In the genomic region with DNA sequence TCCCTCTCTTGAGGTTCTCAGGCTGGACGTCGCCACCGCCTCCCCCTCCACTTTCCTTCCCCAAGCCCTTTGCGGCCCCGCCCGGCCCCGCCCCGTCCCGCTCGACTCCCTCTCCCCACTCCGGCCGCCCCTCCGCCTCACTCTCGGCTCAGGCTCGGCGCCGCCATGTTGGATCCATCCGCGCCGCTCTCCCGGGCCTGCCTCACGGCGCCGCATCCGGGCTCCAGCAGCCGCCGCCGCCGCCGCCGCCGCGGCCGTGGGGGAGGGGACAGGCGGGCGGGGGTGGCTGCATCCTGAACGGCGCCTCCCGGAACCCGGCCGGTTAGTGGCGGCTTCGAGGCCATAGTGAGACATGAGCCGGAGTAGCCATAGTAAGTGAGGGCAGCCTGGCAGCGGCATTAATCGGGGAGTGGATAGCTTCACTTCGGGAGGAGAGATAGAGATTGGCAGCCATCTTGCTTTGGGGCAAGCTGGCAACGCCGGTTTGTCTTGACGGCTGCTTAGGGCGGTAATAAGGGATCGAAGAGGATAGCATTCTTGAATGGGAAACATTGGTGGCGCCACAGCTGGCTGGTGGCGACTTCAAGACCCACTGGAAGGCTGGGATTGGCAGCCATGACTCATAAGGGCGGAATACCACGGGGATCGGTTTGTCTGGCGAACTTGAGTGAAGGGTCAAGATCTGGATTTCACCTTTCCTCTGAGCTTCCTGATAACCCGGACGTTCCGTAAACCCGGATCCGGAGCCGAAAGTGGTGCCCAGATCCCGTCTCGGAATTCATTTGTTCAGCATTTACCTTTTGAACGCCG, we compare ENCODE assay signal across 1 cellular context.
TF ChIP-seq lines count a peak whose summit lies in the region.

A gene with protein sequence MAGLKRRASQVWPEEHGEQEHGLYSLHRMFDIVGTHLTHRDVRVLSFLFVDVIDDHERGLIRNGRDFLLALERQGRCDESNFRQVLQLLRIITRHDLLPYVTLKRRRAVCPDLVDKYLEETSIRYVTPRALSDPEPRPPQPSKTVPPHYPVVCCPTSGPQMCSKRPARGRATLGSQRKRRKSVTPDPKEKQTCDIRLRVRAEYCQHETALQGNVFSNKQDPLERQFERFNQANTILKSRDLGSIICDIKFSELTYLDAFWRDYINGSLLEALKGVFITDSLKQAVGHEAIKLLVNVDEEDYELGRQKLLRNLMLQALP (minus strand): TSS at position 258 of the 810 bp plus-strand sequence. CDS start 8,205 bp downstream, outside the sequence.

TF ChIP-seq in HEK293, 187 proteins besides CTCF, POLR2A, EP300 and RAD21 (continued from another document and continues in another):
- TF ChIP-seq, protein P1, sequence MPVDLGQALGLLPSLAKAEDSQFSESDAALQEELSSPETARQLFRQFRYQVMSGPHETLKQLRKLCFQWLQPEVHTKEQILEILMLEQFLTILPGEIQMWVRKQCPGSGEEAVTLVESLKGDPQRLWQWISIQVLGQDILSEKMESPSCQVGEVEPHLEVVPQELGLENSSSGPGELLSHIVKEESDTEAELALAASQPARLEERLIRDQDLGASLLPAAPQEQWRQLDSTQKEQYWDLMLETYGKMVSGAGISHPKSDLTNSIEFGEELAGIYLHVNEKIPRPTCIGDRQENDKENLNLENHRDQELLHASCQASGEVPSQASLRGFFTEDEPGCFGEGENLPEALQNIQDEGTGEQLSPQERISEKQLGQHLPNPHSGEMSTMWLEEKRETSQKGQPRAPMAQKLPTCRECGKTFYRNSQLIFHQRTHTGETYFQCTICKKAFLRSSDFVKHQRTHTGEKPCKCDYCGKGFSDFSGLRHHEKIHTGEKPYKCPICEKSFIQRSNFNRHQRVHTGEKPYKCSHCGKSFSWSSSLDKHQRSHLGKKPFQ (tag by site-specific recombination; IDR thresholded peaks at IDR 0.05): no peak
- no peak for TF ChIP-seq ZNF221 (tag by site-specific recombination; IDR thresholded peaks at IDR 0.05; ENCODE audit: borderline replicate concordance)
- peak; percentile 21; the same call in 1 of the 2 replicates for TF ChIP-seq ZNF629 (tag by site-specific recombination; IDR thresholded peaks at IDR 0.05)
- TF ChIP-seq ZNF555 (tag by site-specific recombination; conservative IDR thresholded peaks at IDR 0.05): no peak
- TF ChIP-seq ZNF560 (tag by site-specific recombination; IDR thresholded peaks at IDR 0.05; ENCODE audit: borderline replicate concordance): no peak
- no peak for TF ChIP-seq ZNF558 (tag by site-specific recombination; IDR thresholded peaks at IDR 0.05)
- TF ChIP-seq KLF8 (tag by site-specific recombination; IDR thresholded peaks at IDR 0.05): peak; percentile 54
- TF ChIP-seq ZNF561 (tag by site-specific recombination; IDR thresholded peaks at IDR 0.05; ENCODE audit: borderline replicate concordance): peak; percentile 72; the same call in 1 of the 2 replicates
- no peak for TF ChIP-seq ZNF2 (tag by site-specific recombination; IDR thresholded peaks at IDR 0.05)
- TF ChIP-seq KLF17 (tag by site-specific recombination; IDR thresholded peaks at IDR 0.05): 0 out of 2 replicates have a peak, but pooled peaks have one; percentile 3
- TF ChIP-seq ZNF416 (tag by site-specific recombination; IDR thresholded peaks at IDR 0.05): no peak
- peak; percentile 94 for TF ChIP-seq IKZF3 (tag by site-specific recombination; IDR thresholded peaks at IDR 0.05)
- peak; percentile 46; the same call in 1 of the 2 replicates for TF ChIP-seq ZNF10 (tag by site-specific recombination; IDR thresholded peaks at IDR 0.05)
- TF ChIP-seq YY2 (tag by site-specific recombination; IDR thresholded peaks at IDR 0.05): peak; percentile 97
- no peak for TF ChIP-seq ZNF19 (tag by site-specific recombination; IDR thresholded peaks at IDR 0.05; ENCODE audit: low read depth)
- TF ChIP-seq, protein P2, sequence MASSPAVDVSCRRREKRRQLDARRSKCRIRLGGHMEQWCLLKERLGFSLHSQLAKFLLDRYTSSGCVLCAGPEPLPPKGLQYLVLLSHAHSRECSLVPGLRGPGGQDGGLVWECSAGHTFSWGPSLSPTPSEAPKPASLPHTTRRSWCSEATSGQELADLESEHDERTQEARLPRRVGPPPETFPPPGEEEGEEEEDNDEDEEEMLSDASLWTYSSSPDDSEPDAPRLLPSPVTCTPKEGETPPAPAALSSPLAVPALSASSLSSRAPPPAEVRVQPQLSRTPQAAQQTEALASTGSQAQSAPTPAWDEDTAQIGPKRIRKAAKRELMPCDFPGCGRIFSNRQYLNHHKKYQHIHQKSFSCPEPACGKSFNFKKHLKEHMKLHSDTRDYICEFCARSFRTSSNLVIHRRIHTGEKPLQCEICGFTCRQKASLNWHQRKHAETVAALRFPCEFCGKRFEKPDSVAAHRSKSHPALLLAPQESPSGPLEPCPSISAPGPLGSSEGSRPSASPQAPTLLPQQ (tag by site-specific recombination; IDR thresholded peaks at IDR 0.05): peak; percentile 61; the same call in 1 of the 2 replicates
- TF ChIP-seq ZNF791 (tag by site-specific recombination; IDR thresholded peaks at IDR 0.05): no peak
- peak; percentile 53; the same call in 1 of the 2 replicates for TF ChIP-seq ZNF596 (tag by site-specific recombination; IDR thresholded peaks at IDR 0.05)
- TF ChIP-seq, protein P3, sequence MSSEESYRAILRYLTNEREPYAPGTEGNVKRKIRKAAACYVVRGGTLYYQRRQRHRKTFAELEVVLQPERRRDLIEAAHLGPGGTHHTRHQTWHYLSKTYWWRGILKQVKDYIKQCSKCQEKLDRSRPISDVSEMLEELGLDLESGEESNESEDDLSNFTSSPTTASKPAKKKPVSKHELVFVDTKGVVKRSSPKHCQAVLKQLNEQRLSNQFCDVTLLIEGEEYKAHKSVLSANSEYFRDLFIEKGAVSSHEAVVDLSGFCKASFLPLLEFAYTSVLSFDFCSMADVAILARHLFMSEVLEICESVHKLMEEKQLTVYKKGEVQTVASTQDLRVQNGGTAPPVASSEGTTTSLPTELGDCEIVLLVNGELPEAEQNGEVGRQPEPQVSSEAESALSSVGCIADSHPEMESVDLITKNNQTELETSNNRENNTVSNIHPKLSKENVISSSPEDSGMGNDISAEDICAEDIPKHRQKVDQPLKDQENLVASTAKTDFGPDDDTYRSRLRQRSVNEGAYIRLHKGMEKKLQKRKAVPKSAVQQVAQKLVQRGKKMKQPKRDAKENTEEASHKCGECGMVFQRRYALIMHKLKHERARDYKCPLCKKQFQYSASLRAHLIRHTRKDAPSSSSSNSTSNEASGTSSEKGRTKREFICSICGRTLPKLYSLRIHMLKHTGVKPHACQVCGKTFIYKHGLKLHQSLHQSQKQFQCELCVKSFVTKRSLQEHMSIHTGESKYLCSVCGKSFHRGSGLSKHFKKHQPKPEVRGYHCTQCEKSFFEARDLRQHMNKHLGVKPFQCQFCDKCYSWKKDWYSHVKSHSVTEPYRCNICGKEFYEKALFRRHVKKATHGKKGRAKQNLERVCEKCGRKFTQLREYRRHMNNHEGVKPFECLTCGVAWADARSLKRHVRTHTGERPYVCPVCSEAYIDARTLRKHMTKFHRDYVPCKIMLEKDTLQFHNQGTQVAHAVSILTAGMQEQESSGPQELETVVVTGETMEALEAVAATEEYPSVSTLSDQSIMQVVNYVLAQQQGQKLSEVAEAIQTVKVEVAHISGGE (tag by site-specific recombination; conservative IDR thresholded peaks at IDR 0.05; ENCODE audit: low read depth): peak; percentile 97
- peak; percentile 88 for TF ChIP-seq ZNF600 (tag by site-specific recombination; IDR thresholded peaks at IDR 0.05)
- peak; percentile 89 for TF ChIP-seq ZNF335 (tag by site-specific recombination; conservative IDR thresholded peaks at IDR 0.05)
- no peak for TF ChIP-seq TCF7L2 (IDR thresholded peaks at IDR 0.05; ENCODE audit: borderline replicate concordance, low read depth, low read length)
- TF ChIP-seq SP2 (tag by site-specific recombination; IDR thresholded peaks at IDR 0.05): peak; percentile 75
- TF ChIP-seq SP3 (tag by site-specific recombination; IDR thresholded peaks at IDR 0.05): peak; percentile 89
- peak; percentile 35; the same call in 1 of the 2 replicates for TF ChIP-seq INSM2 (tag by site-specific recombination; IDR thresholded peaks at IDR 0.05)
- TF ChIP-seq ATF2 (tag by site-specific recombination; IDR thresholded peaks at IDR 0.05; ENCODE audit: low read depth): no peak
- no peak for TF ChIP-seq ZNF223 (tag by site-specific recombination; IDR thresholded peaks at IDR 0.05)
- no peak for TF ChIP-seq ZNF548 (tag by site-specific recombination; IDR thresholded peaks at IDR 0.05)
- 0 out of 2 replicates have a peak, but pooled peaks have one; percentile 53 for TF ChIP-seq SP7 (tag by site-specific recombination; IDR thresholded peaks at IDR 0.05)
- TF ChIP-seq ZNF76 (tag by site-specific recombination; IDR thresholded peaks at IDR 0.05; ENCODE audit: borderline replicate concordance, low read depth): peak; percentile 94
- TF ChIP-seq ZNF184 (tag by site-specific recombination; IDR thresholded peaks at IDR 0.05): 0 out of 2 replicates have a peak, but pooled peaks have one; percentile 22
- no peak for TF ChIP-seq ZNF530 (tag by site-specific recombination; IDR thresholded peaks at IDR 0.05; ENCODE audit: low read depth)
- TF ChIP-seq ZIC2 (tag by site-specific recombination; IDR thresholded peaks at IDR 0.05): no peak
- 0 out of 2 replicates have a peak, but pooled peaks have one; percentile 11 for TF ChIP-seq OSR2 (tag by site-specific recombination; IDR thresholded peaks at IDR 0.05)
- peak; percentile 88 for TF ChIP-seq TRIM28 (IDR thresholded peaks at IDR 0.05; ENCODE audit: borderline replicate concordance, low read length)
- no peak for TF ChIP-seq ZNF473 (tag by site-specific recombination; IDR thresholded peaks at IDR 0.05)
- TF ChIP-seq ZBTB21 (tag by site-specific recombination; IDR thresholded peaks at IDR 0.05): 0 out of 2 replicates have a peak, but pooled peaks have one; percentile 48
- TF ChIP-seq, protein P4, sequence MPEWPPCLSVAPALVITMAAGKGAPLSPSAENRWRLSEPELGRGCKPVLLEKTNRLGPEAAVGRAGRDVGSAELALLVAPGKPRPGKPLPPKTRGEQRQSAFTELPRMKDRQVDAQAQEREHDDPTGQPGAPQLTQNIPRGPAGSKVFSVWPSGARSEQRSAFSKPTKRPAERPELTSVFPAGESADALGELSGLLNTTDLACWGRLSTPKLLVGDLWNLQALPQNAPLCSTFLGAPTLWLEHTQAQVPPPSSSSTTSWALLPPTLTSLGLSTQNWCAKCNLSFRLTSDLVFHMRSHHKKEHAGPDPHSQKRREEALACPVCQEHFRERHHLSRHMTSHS (tag by site-specific recombination; IDR thresholded peaks at IDR 0.05): no peak
- peak; percentile 99 for TF ChIP-seq ZSCAN30 (tag by site-specific recombination; IDR thresholded peaks at IDR 0.05)
- TF ChIP-seq, protein P5, sequence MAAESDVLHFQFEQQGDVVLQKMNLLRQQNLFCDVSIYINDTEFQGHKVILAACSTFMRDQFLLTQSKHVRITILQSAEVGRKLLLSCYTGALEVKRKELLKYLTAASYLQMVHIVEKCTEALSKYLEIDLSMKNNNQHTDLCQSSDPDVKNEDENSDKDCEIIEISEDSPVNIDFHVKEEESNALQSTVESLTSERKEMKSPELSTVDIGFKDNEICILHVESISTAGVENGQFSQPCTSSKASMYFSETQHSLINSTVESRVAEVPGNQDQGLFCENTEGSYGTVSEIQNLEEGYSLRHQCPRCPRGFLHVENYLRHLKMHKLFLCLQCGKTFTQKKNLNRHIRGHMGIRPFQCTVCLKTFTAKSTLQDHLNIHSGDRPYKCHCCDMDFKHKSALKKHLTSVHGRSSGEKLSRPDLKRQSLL (tag by site-specific recombination; IDR thresholded peaks at IDR 0.05): peak; percentile 44; the same call in 1 of the 2 replicates
- TF ChIP-seq GFI1B (tag by site-specific recombination; IDR thresholded peaks at IDR 0.05): 0 out of 2 replicates have a peak, but pooled peaks have one; percentile 3
- peak; percentile 27; the same call in 1 of the 2 replicates for TF ChIP-seq SCRT2 (tag by site-specific recombination; IDR thresholded peaks at IDR 0.05)
- no peak for TF ChIP-seq ZNF529 (tag by site-specific recombination; IDR thresholded peaks at IDR 0.05; ENCODE audit: insufficient replicate concordance)
- TF ChIP-seq ZNF639 (tag by site-specific recombination; IDR thresholded peaks at IDR 0.05): no peak
- peak; percentile 91 for TF ChIP-seq ZNF660 (tag by site-specific recombination; IDR thresholded peaks at IDR 0.05)
